In the genomic region with DNA sequence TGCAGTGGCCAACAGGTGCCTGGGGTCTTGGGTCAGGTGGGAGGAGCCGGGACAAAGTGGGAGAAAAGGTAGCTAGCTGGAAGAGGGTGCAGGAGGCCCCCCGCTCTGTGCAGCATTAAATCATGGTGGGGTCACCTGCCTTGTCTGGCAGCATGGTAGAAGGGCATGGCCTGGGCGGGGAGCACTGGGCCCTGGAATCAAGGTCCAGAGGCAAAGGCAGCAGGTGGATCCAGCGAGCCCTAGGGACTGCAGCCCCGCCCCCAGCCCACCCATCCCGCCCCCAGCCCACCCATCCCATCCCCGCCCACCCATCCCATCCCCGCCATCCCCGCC, we compare ENCODE assay signal across 1 cellular context.
TF ChIP-seq lines count a peak whose summit lies in the region.

No MANE protein-coding gene starts in this region.

TF ChIP-seq in H1, 55 proteins besides CTCF, POLR2A, EP300 and RAD21:
- no peak for TF ChIP-seq CBX5 (IDR thresholded peaks at IDR 0.05; ENCODE audit: low read depth, low read length)
- no peak for TF ChIP-seq PHF8 (conservative IDR thresholded peaks at IDR 0.05; ENCODE audit: low read depth, low read length)
